ENCODE assay signal across 1 cellular context in the genomic region with DNA sequence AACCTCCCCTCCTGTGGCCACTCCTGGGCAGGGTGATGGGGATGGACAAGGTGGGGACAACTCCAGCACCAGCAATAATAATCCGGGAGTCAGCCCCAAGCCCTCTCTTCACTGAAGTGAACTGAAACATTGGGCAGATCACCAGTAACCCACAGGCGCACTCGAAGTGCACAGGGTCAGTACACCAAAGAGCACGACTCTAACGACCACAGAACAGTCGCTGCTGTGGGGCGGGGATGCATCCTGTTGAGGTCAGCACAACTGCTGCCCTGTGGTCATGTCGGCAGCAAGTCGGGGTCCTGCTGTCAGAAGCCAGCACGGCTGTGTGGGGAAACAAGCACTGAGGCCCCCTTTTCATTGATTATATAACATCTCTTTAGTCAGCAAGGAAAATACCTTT.
TF ChIP-seq lines count a peak whose summit lies in the region.

No MANE protein-coding gene starts in this region.

TF ChIP-seq in IMR-90, 13 proteins besides CTCF, POLR2A, EP300 and RAD21:
- TF ChIP-seq RCOR1 (IDR thresholded peaks at IDR 0.05; ENCODE audit: insufficient replicate concordance, low read length), result no peak
